In genomic region chr16:83781-84615, GRCh38 we compare ENCODE assay signal across 8 cellular contexts. TPM values are rescaled to one million over a fixed set of nuclear protein-coding genes. Genes with fewer than 3 reads are reported as not detected.
DNase-seq lines count a peak whose midpoint lies in the region; ATAC-seq and TF ChIP-seq lines count a peak whose summit lies in the region.

No MANE protein-coding gene starts in this region.

- TF ChIP-seq POLR2A in upper lobe of left lung (IDR thresholded peaks at IDR 0.05): no peak

- H3K9me3 ChIP-seq in upper lobe of left lung: no peaks in the 10 kb centered on the region

- CTCF ChIA-PET in WTC11 (lab: Charles Lee): interaction anchor here (0.5 to 8.2 kb wide), 7 partner anchors 9 to 299 kb away, joined by 3 to 63 read pairs (median 4); no protein-coding TSS in a partner anchor

- ATAC-seq in WTC11 (peak; percentile 12), left ventricle myocardium superior (peak; percentile 36), upper lobe of left lung (ENCODE audit: low FRiP score in 2 of 2) (no peak), GM21367 (IDR thresholded peaks at IDR 0.05; ENCODE audit: unreplicated experiment) (no peak)

- H3K9me3 Mint-ChIP-seq in WTC11: no peaks in the 10 kb centered on the region

- peaks cover 0 to 63% (median 42%) of the 10 kb centered on the region in 4 donors for H3K36me3 ChIP-seq in upper lobe of left lung

- 60 to 65% methylated on average over 19 to 21 of the region's 21 CpGs for WGBS in upper lobe of left lung, 2 donors

- peaks cover 12% of the 10 kb centered on the region for H3K4me1 Mint-ChIP-seq in WTC11

- H3K4me3 Mint-ChIP-seq in WTC11: no peak overlapping the region

- intact Hi-C loops in left ventricle myocardium superior (cut with micrococcal nuclease): no loop called here

- H3K27ac ChIP-seq in upper lobe of left lung: peak overlapping the region; percentile 75 to 81 (median 79)

- TF ChIP-seq EP300 in upper lobe of left lung (IDR thresholded peaks at IDR 0.05): no peak

- 0 out of 2 replicates have a peak overlapping the region, but pooled peaks have one; percentile 4 for H3K27ac Mint-ChIP-seq in WTC11

- no peak overlapping the region for H3K4me3 ChIP-seq in upper lobe of left lung

- no peaks in the 10 kb centered on the region for H3K27me3 Mint-ChIP-seq in WTC11 (ENCODE audit: low read depth)

- peaks cover 20% of the 10 kb centered on the region for H3K36me3 Mint-ChIP-seq in WTC11

- POLR2A ChIA-PET in WTC11 (lab: Charles Lee): interaction anchor here (0.5 kb wide), 1 partner anchor 327 kb away, joined by 7 read pairs; no protein-coding TSS in a partner anchor

- DNase-seq in activated gamma-delta T cell treated with Interleukin-2 at 50 U/mL for 16 hours (peak; percentile 28), activated gamma-delta T cell (lab: John Stamatoyannopoulos, UW) (no peak), WTC11 (ENCODE audit: low spot score) (no peak), left ventricle myocardium superior (no peak), upper lobe of left lung (peak in 1 of 2 donors; percentile 72), HuH-7 (ENCODE audit: low spot score) (no peak), H4 (ENCODE audit: low spot score) (no peak)

- TF ChIP-seq CTCF in WTC11 (IDR thresholded peaks at IDR 0.05): no peak
- TF ChIP-seq CTCF in upper lobe of left lung (IDR thresholded peaks at IDR 0.05): peak in 1 of 6 experiments; percentile 9

- peaks cover 35 to 53% (median 41%) of the 10 kb centered on the region in 4 donors for H3K4me1 ChIP-seq in upper lobe of left lung

- no peaks in the 10 kb centered on the region for H3K27me3 ChIP-seq in upper lobe of left lung

TF ChIP-seq in WTC11, 78 proteins besides CTCF, POLR2A, EP300 and RAD21:
- TF ChIP-seq ELF4 (CRISPR knock-in tag; IDR thresholded peaks at IDR 0.05; ENCODE audit: low read depth): no peak
- TF ChIP-seq ZNF219 (CRISPR knock-in tag; IDR thresholded peaks at IDR 0.05; ENCODE audit: borderline replicate concordance): no peak
- TF ChIP-seq TCF7 (CRISPR knock-in tag; IDR thresholded peaks at IDR 0.05; ENCODE audit: low read depth): no peak
- no peak for TF ChIP-seq ZNF425 (CRISPR knock-in tag; conservative IDR thresholded peaks at IDR 0.05)
- no peak for TF ChIP-seq FOXJ3 (CRISPR knock-in tag; IDR thresholded peaks at IDR 0.05; ENCODE audit: borderline replicate concordance)
- TF ChIP-seq AFF4 (CRISPR knock-in tag; IDR thresholded peaks at IDR 0.05; ENCODE audit: borderline replicate concordance): no peak
- TF ChIP-seq PREB (CRISPR knock-in tag; IDR thresholded peaks at IDR 0.05; ENCODE audit: borderline replicate concordance): no peak
- no peak for TF ChIP-seq KAT7 (CRISPR knock-in tag; IDR thresholded peaks at IDR 0.05; ENCODE audit: borderline replicate concordance)
- no peak for TF ChIP-seq ATF1 (CRISPR knock-in tag; IDR thresholded peaks at IDR 0.05)
- no peak for TF ChIP-seq ATF6 (CRISPR knock-in tag; IDR thresholded peaks at IDR 0.05)
- no peak for TF ChIP-seq ZNF121 (CRISPR knock-in tag; IDR thresholded peaks at IDR 0.05)
- no peak for TF ChIP-seq CDX4 (CRISPR knock-in tag; IDR thresholded peaks at IDR 0.05; ENCODE audit: borderline replicate concordance)

RNA-seq across cellular contexts. Expression of gene MPG, which starts 6.0 kb away (rescaled TPM):
- total RNA-seq in WTC11 (2021): 60.0 to 62.0 TPM (median 60.0 TPM) in 3 replicates
- total RNA-seq in left ventricle myocardium superior: 31.2 TPM
- total RNA-seq in upper lobe of left lung: 10 to 100 TPM; 52.6 to 99.0 (median 71.7) TPM
- 62.8 and 94.3 TPM in 2 replicates for total RNA-seq in H4 (2014; rRNA removed; shearing (Covaris generic))

RNA-seq across cellular contexts. Expression of gene RHBDF1, which starts 11.6 kb away (rescaled TPM):
- 40.9 to 60.8 TPM (median 44.2 TPM) in 3 replicates for total RNA-seq in WTC11 (2021)
- 20.0 TPM for total RNA-seq in left ventricle myocardium superior
- 100 to 1,000 TPM in 1 of 6 donors, 10 to 100 TPM in 5; 24.4 to 110 (median 46.3) TPM for total RNA-seq in upper lobe of left lung
- 12.4 and 15.5 TPM in 2 replicates for total RNA-seq in H4 (2014; rRNA removed; shearing (Covaris generic))

RNA-seq across cellular contexts. Expression of gene SNRNP25, which starts 30.4 kb away (rescaled TPM):
- 51.6 to 55.9 TPM (median 54.7 TPM) in 3 replicates for total RNA-seq in WTC11 (2021)
- total RNA-seq in left ventricle myocardium superior: 72.8 TPM
- total RNA-seq in upper lobe of left lung: 10 to 100 TPM in 5 of 6 donors, 1 to 10 TPM in 1; 6.9 to 26.2 (median 16.0) TPM
- total RNA-seq in H4 (2014; rRNA removed; shearing (Covaris generic)): 42.4 and 46.6 TPM in 2 replicates

RNA-seq across cellular contexts. Expression of gene POLR3K, which starts 30.6 kb away (rescaled TPM):
- 37.9 to 40.1 TPM (median 38.6 TPM) in 3 replicates for total RNA-seq in WTC11 (2021)
- total RNA-seq in left ventricle myocardium superior: 12.9 TPM
- 10 to 100 TPM in 2 of 6 donors, 1 to 10 TPM in 4; 4.2 to 15.7 (median 6.6) TPM for total RNA-seq in upper lobe of left lung
- 8.3 and 12.5 TPM in 2 replicates for total RNA-seq in H4 (2014; rRNA removed; shearing (Covaris generic))

RNA-seq across cellular contexts. Expression of gene NPRL3, which starts 54.5 kb away (rescaled TPM):
- total RNA-seq in WTC11 (2021): 41.1 to 47.9 TPM (median 45.7 TPM) in 3 replicates
- 21.7 TPM for total RNA-seq in left ventricle myocardium superior
- 10 to 100 TPM; 22.6 to 70.2 (median 29.7) TPM for total RNA-seq in upper lobe of left lung
- total RNA-seq in H4 (2014; rRNA removed; shearing (Covaris generic)): 2.6 and 5.0 TPM in 2 replicates

Comparison
In these comparisons a context has a peak if more than half of its experiments do, and no peak if none do; other contexts are left out.
1. ATAC-seq: peak in WTC11 (single experiment) and left ventricle myocardium superior (single experiment); none in upper lobe of left lung (0 of 2) and GM21367 (single experiment).